Comparison of ENCODE assay signal across 8 cellular contexts in genomic region chr4:56388311-56388710, GRCh38. TPM values are rescaled to one million over a fixed set of nuclear protein-coding genes. Genes with fewer than 3 reads are reported as not detected.
A peak's percentile ranks its signal among the peaks of the same experiment; 100 is the strongest.
DNase-seq lines count a peak whose midpoint lies in the region; ATAC-seq and TF ChIP-seq lines count a peak whose summit lies in the region.

No MANE protein-coding gene starts in this region.

- peaks cover 13% of the 10 kb centered on the region for H3K36me3 Mint-ChIP-seq in activated CD4-positive, alpha-beta T cell treated with anti-CD3 and anti-CD28 coated beads, Interleukin-2, amount 10 ng/mL, durations not matched to agents 24 days and 14 days (ENCODE audit: low read depth)

- DNase-seq in activated CD4-positive, alpha-beta T cell treated with anti-CD3 and anti-CD28 coated beads, Interleukin-2, amount 10 ng/mL, durations not matched to agents 24 days and 14 days: no peak
- no peak for DNase-seq in activated CD4-positive, alpha-beta T cell treated with anti-CD3 and anti-CD28 coated beads, Interleukin-2, amount 50 U/mL, for 48 hours
- DNase-seq in WERI-Rb-1: no peak
- no peak for DNase-seq in thoracic aorta (ENCODE audit: low spot score)
- no peak for DNase-seq in KG1 (lab: John Stamatoyannopoulos, UW)
- no peak for DNase-seq in epidermal melanocyte (ENCODE audit: insufficient read length, low spot score)

- H3K4me3 ChIP-seq in WERI-Rb-1 (ENCODE audit: low read depth, low read length) (peak overlapping the region; percentile 83), iPS-18a (ENCODE audit: low read length) (peak overlapping the region; percentile 99), thoracic aorta (peak overlapping the region; percentile 90)

- peak overlapping the region; percentile 96 for H3K27ac Mint-ChIP-seq in activated CD4-positive, alpha-beta T cell treated with anti-CD3 and anti-CD28 coated beads, Interleukin-2, amount 10 ng/mL, durations not matched to agents 24 days and 14 days

- H3K27ac ChIP-seq in WERI-Rb-1 (no peak overlapping the region), iPS-18a (ENCODE audit: low read length) (no peak overlapping the region), thoracic aorta (peak overlapping the region; percentile 92)

- peaks cover 6% of the 10 kb centered on the region; the same call in 1 of the 2 replicates for H3K36me3 ChIP-seq in WERI-Rb-1
- H3K36me3 ChIP-seq in iPS-18a (ENCODE audit: control insufficient read depth, low read depth, low read length): no peaks in the 10 kb centered on the region
- no peaks in the 10 kb centered on the region for H3K36me3 ChIP-seq in thoracic aorta

- peaks cover 29% of the 10 kb centered on the region for H3K4me1 Mint-ChIP-seq in activated CD4-positive, alpha-beta T cell treated with anti-CD3 and anti-CD28 coated beads, Interleukin-2, amount 10 ng/mL, durations not matched to agents 24 days and 14 days

- peak overlapping the region; percentile 88 for H3K4me3 Mint-ChIP-seq in activated CD4-positive, alpha-beta T cell treated with anti-CD3 and anti-CD28 coated beads, Interleukin-2, amount 10 ng/mL, durations not matched to agents 24 days and 14 days

- H3K27me3 ChIP-seq in WERI-Rb-1 (ENCODE audit: insufficient read depth, low read depth, severe bottlenecking): no peaks in the 10 kb centered on the region
- no peaks in the 10 kb centered on the region for H3K27me3 ChIP-seq in iPS-18a (ENCODE audit: control insufficient read depth, insufficient read depth, low read length)
- no peaks in the 10 kb centered on the region for H3K27me3 ChIP-seq in thoracic aorta (replicated peaks; ENCODE audit: insufficient read depth)

- H3K9me3 ChIP-seq in WERI-Rb-1 (ENCODE audit: severe bottlenecking): no peaks in the 10 kb centered on the region
- no peaks in the 10 kb centered on the region for H3K9me3 ChIP-seq in iPS-18a (ENCODE audit: control insufficient read depth, low read depth, low read length)
- H3K9me3 ChIP-seq in thoracic aorta: no peaks in the 10 kb centered on the region

- TF ChIP-seq CTCF in WERI-Rb-1 (IDR thresholded peaks at IDR 0.05; ENCODE audit: low read depth, low read length) (no peak), thoracic aorta (IDR thresholded peaks at IDR 0.05) (no peak)

- H3K27me3 Mint-ChIP-seq in activated CD4-positive, alpha-beta T cell treated with anti-CD3 and anti-CD28 coated beads, Interleukin-2, amount 10 ng/mL, durations not matched to agents 24 days and 14 days: no peaks in the 10 kb centered on the region

- intact Hi-C loops in activated CD4-positive, alpha-beta T cell treated with anti-CD3 and anti-CD28 coated beads, Interleukin-2, amount 10 ng/mL, durations not matched to agents 24 days and 14 days (cut with micrococcal nuclease): loop anchor here (5.0 kb wide), 1 partner anchor 206 kb away; no protein-coding TSS in a partner anchor

- no peaks in the 10 kb centered on the region for H3K9me3 Mint-ChIP-seq in activated CD4-positive, alpha-beta T cell treated with anti-CD3 and anti-CD28 coated beads, Interleukin-2, amount 10 ng/mL, durations not matched to agents 24 days and 14 days

- peak overlapping the region; percentile 94 for H3K9ac ChIP-seq in iPS-18a (ENCODE audit: low read length)

- ATAC-seq in thoracic aorta (ENCODE audit: insufficient number of reproducible peaks, low FRiP score, low read depth) (no peak), HG03432 (IDR thresholded peaks at IDR 0.05; ENCODE audit: unreplicated experiment) (no peak)

- H3K4me1 ChIP-seq in iPS-18a (ENCODE audit: control insufficient read depth, low read depth, low read length) (peaks cover 9% of the 10 kb centered on the region), thoracic aorta (ENCODE audit: control insufficient read depth in 1 of 2, low read depth in 2 of 2) (peaks cover 11 to 18% of the 10 kb centered on the region in 2 donors)

RNA-seq across cellular contexts. Expression of gene AASDH, which starts 1.0 kb away (rescaled TPM):
- total RNA-seq in activated CD4-positive, alpha-beta T cell treated with anti-CD3 and anti-CD28 coated beads, Interleukin-2, amount 10 ng/mL, durations not matched to agents 24 days and 14 days: 10.5 and 11.8 TPM in 2 replicates
- total RNA-seq in thoracic aorta: 1 to 10 TPM; 4.6 to 7.9 TPM

RNA-seq across cellular contexts. Expression of gene PPAT, which starts 47.1 kb away (rescaled TPM):
- 60.8 and 63.6 TPM in 2 replicates for total RNA-seq in activated CD4-positive, alpha-beta T cell treated with anti-CD3 and anti-CD28 coated beads, Interleukin-2, amount 10 ng/mL, durations not matched to agents 24 days and 14 days
- 10 to 100 TPM in 1 of 2 donors, 1 to 10 TPM in 1; 5.1 to 10.0 TPM for total RNA-seq in thoracic aorta

RNA-seq across cellular contexts. Expression of gene PAICS, which starts 47.7 kb away (rescaled TPM):
- total RNA-seq in activated CD4-positive, alpha-beta T cell treated with anti-CD3 and anti-CD28 coated beads, Interleukin-2, amount 10 ng/mL, durations not matched to agents 24 days and 14 days: 365 and 383 TPM in 2 replicates
- total RNA-seq in thoracic aorta: 10 to 100 TPM in 1 of 2 donors, 1 to 10 TPM in 1; 9.3 to 49.2 TPM

Comparison
In these comparisons a context has a peak if more than half of its experiments do, and no peak if none do; other contexts are left out.
1. H3K27ac ChIP-seq: peak in thoracic aorta (2 of 2); none in WERI-Rb-1 (single experiment) and iPS-18a (single experiment).
2. Peak in every context shown above with its lines, with median percentiles within 50 percentile points of each other: H3K4me3 ChIP-seq.